ENCODE assay signal across 21 cellular contexts in the genomic region with DNA sequence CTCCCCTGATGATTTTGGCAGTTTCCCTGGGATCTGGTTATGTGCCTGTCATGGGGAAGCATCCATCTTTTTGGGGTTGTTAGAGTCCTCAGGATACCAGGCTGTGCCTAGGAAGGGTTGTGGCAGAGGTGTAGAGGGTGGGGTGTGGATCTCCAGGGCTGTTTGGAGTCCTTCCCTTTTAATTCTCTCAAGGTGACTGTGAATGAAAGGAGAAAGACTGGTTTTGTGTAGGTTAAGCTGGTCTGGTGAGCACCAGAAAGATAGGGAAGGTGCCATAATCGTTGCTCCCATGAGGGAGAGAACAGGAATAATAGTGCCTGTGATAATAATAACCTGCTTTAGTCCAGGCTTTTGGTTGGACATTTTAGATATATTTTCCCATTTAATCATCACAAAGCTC.
"Had no signal": no experiment of that assay in that cellular context is flagged by ENCODE, and none has a peak within 500 bp of the region (broad histone marks: within the 10 kb centered on the region; RNA-seq: fewer than 3 reads in every experiment).

No MANE protein-coding gene starts in this region.

- H3K9me3 Mint-ChIP-seq: immature natural killer cell; naive thymus-derived CD4-positive, alpha-beta T cell; nephron progenitor cell; stimulated activated memory B cell treated with anti-CD40 and anti-IgM and Interleukin-4, amounts not matched to agents 10 μg/mL and 1 μg/mL and 100 μg/mL, for 72 hours; stimulated activated naive CD8-positive, alpha-beta T cell treated with anti-CD3 and anti-CD28 coated beads, Interleukin-15, Interleukin-2, amounts not matched to agents 100 ng/mL and 50 ng/mL, for 24 hours had no signal

- H3K36me3 Mint-ChIP-seq: immature natural killer cell; stimulated activated memory B cell treated with anti-CD40 and anti-IgM and Interleukin-4, amounts not matched to agents 10 μg/mL and 1 μg/mL and 100 μg/mL, for 72 hours had no signal

- H3K9me3 ChIP-seq: neutrophil, psoas muscle, right lobe of liver, testis, tibial nerve had no signal

- H3K36me3 ChIP-seq: neutrophil, right lobe of liver, tibial nerve had no signal

- H3K27ac ChIP-seq: dorsolateral prefrontal cortex, epithelial cell of prostate, foreskin keratinocyte, neutrophil, psoas muscle, right lobe of liver, testis, tibial nerve had no signal

- FAIRE-seq: endometrium, kidney had no signal

- H3K4me3 Mint-ChIP-seq: immature natural killer cell; nephron progenitor cell; stimulated activated memory B cell treated with anti-CD40 and anti-IgM and Interleukin-4, amounts not matched to agents 10 μg/mL and 1 μg/mL and 100 μg/mL, for 72 hours; stimulated activated naive CD8-positive, alpha-beta T cell treated with anti-CD3 and anti-CD28 coated beads, Interleukin-15, Interleukin-2, amounts not matched to agents 100 ng/mL and 50 ng/mL, for 24 hours had no signal

- H3K27me3 ChIP-seq: dorsolateral prefrontal cortex, foreskin keratinocyte, neutrophil, right lobe of liver, testis, tibial nerve had no signal

- DNase-seq: cortex of kidney; dorsolateral prefrontal cortex; effector CD8-positive, alpha-beta T cell; foreskin keratinocyte; immature natural killer cell; kidney; left cardiac atrium; naive thymus-derived CD4-positive, alpha-beta T cell; nephron progenitor cell; psoas muscle; retina; right lobe of liver; stimulated activated CD4-positive, alpha-beta T cell treated with anti-CD3 and anti-CD28 coated beads, Interleukin-4, amount 100 ng/mL, for 1 hour; stimulated activated CD8-positive, alpha-beta memory T cell treated with anti-CD3 and anti-CD28 coated beads, Interleukin-4, amount 100 ng/mL, for 48 hours; testis had no signal

- H3K4me3 ChIP-seq: dorsolateral prefrontal cortex, psoas muscle, right lobe of liver, testis, tibial nerve had no signal

- H3K27me3 Mint-ChIP-seq: naive thymus-derived CD4-positive, alpha-beta T cell; stimulated activated memory B cell treated with anti-CD40 and anti-IgM and Interleukin-4, amounts not matched to agents 10 μg/mL and 1 μg/mL and 100 μg/mL, for 72 hours; stimulated activated naive CD8-positive, alpha-beta T cell treated with anti-CD3 and anti-CD28 coated beads, Interleukin-15, Interleukin-2, amounts not matched to agents 100 ng/mL and 50 ng/mL, for 24 hours had no signal

- ATAC-seq: foreskin keratinocyte; left cardiac atrium; naive thymus-derived CD4-positive, alpha-beta T cell; psoas muscle; right lobe of liver; stimulated activated memory B cell treated with anti-CD40 and anti-IgM and Interleukin-4, amounts not matched to agents 10 μg/mL and 1 μg/mL and 100 μg/mL, for 72 hours had no signal

- H3K27ac Mint-ChIP-seq: immature natural killer cell; nephron progenitor cell; stimulated activated memory B cell treated with anti-CD40 and anti-IgM and Interleukin-4, amounts not matched to agents 10 μg/mL and 1 μg/mL and 100 μg/mL, for 72 hours; stimulated activated naive CD8-positive, alpha-beta T cell treated with anti-CD3 and anti-CD28 coated beads, Interleukin-15, Interleukin-2, amounts not matched to agents 100 ng/mL and 50 ng/mL, for 24 hours had no signal
